10 cellular contexts compared by ENCODE assay signal in the genomic region with DNA sequence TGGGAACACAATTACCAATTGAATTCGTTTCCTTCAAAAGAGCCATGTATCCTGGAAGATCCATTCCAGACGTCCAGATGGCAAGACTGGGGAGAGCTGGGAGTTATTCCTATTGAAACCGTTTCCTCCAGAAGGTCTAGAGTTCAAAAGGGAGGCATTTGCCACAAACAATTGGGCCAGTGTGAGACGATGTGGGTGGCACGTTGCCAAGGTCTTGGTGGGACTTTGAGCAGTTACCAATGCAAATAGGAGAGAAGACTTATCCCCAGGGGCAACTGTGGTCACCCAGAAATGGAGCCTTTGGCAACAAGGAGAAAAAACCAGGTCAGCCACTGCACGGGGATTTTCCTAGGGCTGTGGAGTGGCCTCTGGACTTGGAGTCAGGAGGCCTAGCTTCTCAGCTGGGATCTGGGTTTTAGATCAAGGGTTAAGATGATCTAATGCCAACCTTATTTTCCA. TPM values are rescaled to one million over a fixed set of nuclear protein-coding genes. Genes with fewer than 3 reads are reported as not detected.
DNase-seq lines count a peak whose midpoint lies in the region; ATAC-seq and FAIRE-seq lines count a peak whose summit lies in the region.
"Had no signal": no experiment of that assay in that cellular context is flagged by ENCODE, and none has a peak within 500 bp of the region (broad histone marks: within the 10 kb centered on the region; RNA-seq: fewer than 3 reads in every experiment).

No MANE protein-coding gene starts in this region.

- ATAC-seq in HG03354 (IDR thresholded peaks at IDR 0.05; ENCODE audit: poor library complexity, severe bottlenecking, unreplicated experiment) = no peak

- FAIRE-seq in frontal cortex (lab: Jason Lieb, UNC) = no peak

- peak; percentile 92 for DNase-seq in COLO829 (ENCODE audit: low spot score)
- peak; percentile 36 for DNase-seq in NAMALWA (ENCODE audit: low spot score)
- peak; percentile 26 for DNase-seq in cerebellum (ENCODE audit: low spot score)
- peak; percentile 40 for DNase-seq in mucosa of gallbladder (ENCODE audit: low spot score)
- DNase-seq in A172 (ENCODE audit: low spot score) = no peak
- DNase-seq in frontal cortex (ENCODE audit: low spot score in 2 of 2) = no peak
- DNase-seq in SK-N-DZ (ENCODE audit: low spot score) = no peak
- DNase-seq: NCI-H2029, spleen had no signal

RNA-seq across cellular contexts. Expression of a gene that starts 29.6 kb away (rescaled TPM):
- total RNA-seq in cerebellum (59.3 TPM), mucosa of gallbladder (42.5 TPM), frontal cortex (68.9 TPM)
- 0.10 and 0.59 TPM in 2 replicates for total RNA-seq in A172 (2014; rRNA removed; shearing (Covaris generic))
- polyA plus RNA-seq in SK-N-DZ (2014; cell fraction: cytosol; rRNA removed) = 72.5 and 97.1 TPM in 2 replicates
- polyA plus RNA-seq in SK-N-DZ (2014; cell fraction: nucleus; rRNA removed) = 109 and 125 TPM in 2 replicates

Comparison
In these comparisons a context has a peak if more than half of its experiments do, and no peak if none do; other contexts are left out.
1. DNase-seq: peak in COLO829 (single experiment), NAMALWA (single experiment), cerebellum (single experiment) and mucosa of gallbladder (single experiment); none in A172 (single experiment), frontal cortex (0 of 2) and SK-N-DZ (single experiment).
2. RNA of a gene that starts 29.6 kb away (total RNA-seq): 68.9 TPM in frontal cortex (single experiment), 59.3 TPM in cerebellum (single experiment) and 42.5 TPM in mucosa of gallbladder (single experiment); 0.10 to 0.59 TPM in A172; every median in the first group is over 10 times any median in the second.